Comparison of ENCODE assay signal across 1 cellular context in genomic region chr16:75287708-75288107, GRCh38.
TF ChIP-seq lines count a peak whose summit lies in the region.

No MANE protein-coding gene starts in this region.

TF ChIP-seq in GM12878, 131 proteins besides CTCF, POLR2A, EP300 and RAD21:
- TF ChIP-seq STAT1 (conservative IDR thresholded peaks at IDR 0.05) = no peak
- TF ChIP-seq CEBPB (IDR thresholded peaks at IDR 0.05; ENCODE audit: borderline replicate concordance in 1 of 2, low read depth in 2 of 2, low read length in 2 of 2) = no peak
- TF ChIP-seq MYB (IDR thresholded peaks at IDR 0.05; ENCODE audit: borderline replicate concordance, low read depth, low read length) = no peak
- TF ChIP-seq SMAD5 (IDR thresholded peaks at IDR 0.05; ENCODE audit: low read depth) = no peak
- no peak for TF ChIP-seq SIX5 (IDR thresholded peaks at IDR 0.05; ENCODE audit: low read depth, low read length, severe bottlenecking)
